8 cellular contexts compared by ENCODE assay signal in genomic region chr17:57603978-57604377, GRCh38.
DNase-seq lines count a peak whose midpoint lies in the region; ATAC-seq and TF ChIP-seq lines count a peak whose summit lies in the region.

No MANE protein-coding gene starts in this region.

- H3K27me3 ChIP-seq in HL-60 (ENCODE audit: insufficient read depth, poor library complexity, severe bottlenecking), result no peaks in the 10 kb centered on the region

- intact Hi-C loops in activated B cell treated with CpG ODN at 0.5 μM for 24 hours (cut with micrococcal nuclease), result loop anchor here (1.0 to 5.0 kb wide), 7 partner anchors 33 to 361 kb away; partner anchors contain the start of gene MSI2

- DNase-seq in HL-60 (ENCODE audit: low read depth in 1 of 2, low spot score in 1 of 2) (peak; percentile 78 to 95), activated B cell treated with CpG ODN at 0.5 μM for 24 hours (peak; percentile 42), chondrocyte (ENCODE audit: low spot score) (peak; percentile 57), foreskin melanocyte (no peak), HuH-7.5 (ENCODE audit: low spot score) (no peak)
- peak; percentile 55 for DNase-seq in stimulated activated CD4-positive, alpha-beta T cell treated with anti-CD3 and anti-CD28 coated beads, Interleukin-4, amount 100 ng/mL, for 1 hour

- H3K27me3 Mint-ChIP-seq in activated B cell treated with CpG ODN at 0.5 μM for 24 hours (no peaks in the 10 kb centered on the region), chondrocyte (ENCODE audit: low read depth) (no peaks in the 10 kb centered on the region)

- CTCF ChIA-PET in activated B cell treated with CpG ODN at 0.5 μM for 24 hours (lab: Charles Lee), result interaction anchor here (0.8 to 4.8 kb wide), 7 partner anchors 19 to 361 kb away, joined by 3 to 42 read pairs (median 4); no protein-coding TSS in a partner anchor

- H3K4me3 Mint-ChIP-seq in activated B cell treated with CpG ODN at 0.5 μM for 24 hours, result peak overlapping the region; percentile 58
- no peak overlapping the region for H3K4me3 Mint-ChIP-seq in chondrocyte (ENCODE audit: unreplicated experiment)

- POLR2A ChIA-PET in activated B cell treated with CpG ODN at 0.5 μM for 24 hours (lab: Charles Lee), result interaction anchor here (0.6 to 8.2 kb wide), 7 partner anchors 19 to 348 kb away, joined by 3 to 73 read pairs (median 6); partner anchors contain the start of gene MSI2

- H3K9me3 Mint-ChIP-seq in activated B cell treated with CpG ODN at 0.5 μM for 24 hours (no peaks in the 10 kb centered on the region), chondrocyte (ENCODE audit: low read depth) (no peaks in the 10 kb centered on the region)

- peak; percentile 42 for ATAC-seq in GM18858 (IDR thresholded peaks at IDR 0.05; ENCODE audit: unreplicated experiment)
- peak; percentile 72 for ATAC-seq in activated B cell treated with CpG ODN at 0.5 μM for 24 hours (ENCODE audit: low read depth)
- ATAC-seq in GM18873 (IDR thresholded peaks at IDR 0.05; ENCODE audit: low FRiP score, unreplicated experiment), result no peak

- peak overlapping the region; percentile 86 for H3K27ac Mint-ChIP-seq in activated B cell treated with CpG ODN at 0.5 μM for 24 hours
- no peak overlapping the region for H3K27ac Mint-ChIP-seq in chondrocyte (ENCODE audit: unreplicated experiment)

- H3K4me1 Mint-ChIP-seq in activated B cell treated with CpG ODN at 0.5 μM for 24 hours (peaks cover 63% of the 10 kb centered on the region), chondrocyte (ENCODE audit: low read depth) (peaks cover 17% of the 10 kb centered on the region)

- peaks cover 4% of the 10 kb centered on the region for H3K36me3 Mint-ChIP-seq in activated B cell treated with CpG ODN at 0.5 μM for 24 hours (ENCODE audit: low read depth)
- H3K36me3 Mint-ChIP-seq in chondrocyte (ENCODE audit: low read depth), result no peaks in the 10 kb centered on the region

- H3K27ac ChIP-seq in HL-60 (replicated peaks), result no peak overlapping the region; the same call in 1 of the 2 replicates

- H3K4me3 ChIP-seq in HL-60 (replicated peaks; ENCODE audit: insufficient read depth, low read length), result no peak overlapping the region

- TF ChIP-seq CTCF in HL-60 (IDR thresholded peaks at IDR 0.05; ENCODE audit: insufficient read depth, low read length) (no peak), activated B cell treated with CpG ODN at 0.5 μM for 24 hours (IDR thresholded peaks at IDR 0.05) (no peak), chondrocyte (IDR thresholded peaks at IDR 0.05) (no peak)

Comparison
In these comparisons a context has a peak if more than half of its experiments do, and no peak if none do; other contexts are left out.
1. DNase-seq: peak in HL-60 (2 of 2), activated B cell treated with CpG ODN at 0.5 μM for 24 hours (single experiment), chondrocyte (single experiment) and stimulated activated CD4-positive, alpha-beta T cell treated with anti-CD3 and anti-CD28 coated beads, Interleukin-4, amount 100 ng/mL, for 1 hour (single experiment); none in foreskin melanocyte (single experiment) and HuH-7.5 (single experiment).